2 cellular contexts compared by ENCODE assay signal in genomic region chr2:170119326-170119725, GRCh38. TPM values are rescaled to one million over a fixed set of nuclear protein-coding genes. Genes with fewer than 3 reads are reported as not detected.
"Had no signal": no experiment of that assay in that cellular context is flagged by ENCODE, and none has a peak within 500 bp of the region (broad histone marks: within the 10 kb centered on the region; RNA-seq: fewer than 3 reads in every experiment).

No MANE protein-coding gene starts in this region.

RNA-seq across cellular contexts. Expression of gene MYO3B, which starts 58.6 kb away (rescaled TPM):
- total RNA-seq: activated B cell treated with CpG ODN at 0.5 μM for 24 hours, astrocyte had no signal
